24 cellular contexts compared by ENCODE assay signal in genomic region chr4:80295331-80295730, GRCh38. TPM values are rescaled to one million over a fixed set of nuclear protein-coding genes. Genes with fewer than 3 reads are reported as not detected.
"Had no signal": no experiment of that assay in that cellular context is flagged by ENCODE, and none has a peak within 500 bp of the region (broad histone marks: within the 10 kb centered on the region; RNA-seq: fewer than 3 reads in every experiment).

No MANE protein-coding gene starts in this region.

- H3K4me3 ChIP-seq: lower lobe of right lung, thyroid gland had no signal

- H3K27ac ChIP-seq: lower lobe of right lung, thyroid gland had no signal

- H3K4me3 Mint-ChIP-seq: activated CD4-positive, alpha-beta T cell treated with anti-CD3 and anti-CD28 coated beads, Interleukin-2, amount 10 ng/mL, durations not matched to agents 7 days and 5 days; activated naive CD4-positive, alpha-beta T cell treated with anti-CD3 and anti-CD28 coated beads for 36 hours; activated T-cell treated with anti-CD3 and anti-CD28 coated beads, Interleukin-2, amount 50 U/mL, for 4 hours; natural killer cell treated with Interleukin-12 subunit alpha and Interleukin-12 subunit beta and Interleukin-15 and Interleukin-18, amount 100 ng/mL, for 72 hours had no signal

- H3K9me3 Mint-ChIP-seq: activated CD4-positive, alpha-beta T cell treated with anti-CD3 and anti-CD28 coated beads, Interleukin-2, amount 10 ng/mL, durations not matched to agents 7 days and 5 days; activated naive CD4-positive, alpha-beta T cell treated with anti-CD3 and anti-CD28 coated beads for 36 hours; activated T-cell treated with anti-CD3 and anti-CD28 coated beads, Interleukin-2, amount 50 U/mL, for 4 hours; natural killer cell treated with Interleukin-12 subunit alpha and Interleukin-12 subunit beta and Interleukin-15 and Interleukin-18, amount 100 ng/mL, for 72 hours had no signal

- H3K36me3 Mint-ChIP-seq: natural killer cell treated with Interleukin-12 subunit alpha and Interleukin-12 subunit beta and Interleukin-15 and Interleukin-18, amount 100 ng/mL, for 72 hours had no signal

- H3K4me1 Mint-ChIP-seq: activated CD4-positive, alpha-beta T cell treated with anti-CD3 and anti-CD28 coated beads, Interleukin-2, amount 10 ng/mL, durations not matched to agents 7 days and 5 days had no signal

- H3K9me3 ChIP-seq: lower lobe of right lung, thyroid gland had no signal

- H3K27me3 ChIP-seq: thyroid gland had no signal

- H3K27ac Mint-ChIP-seq: activated CD4-positive, alpha-beta T cell treated with anti-CD3 and anti-CD28 coated beads, Interleukin-2, amount 10 ng/mL, durations not matched to agents 7 days and 5 days; activated naive CD4-positive, alpha-beta T cell treated with anti-CD3 and anti-CD28 coated beads for 36 hours; natural killer cell treated with Interleukin-12 subunit alpha and Interleukin-12 subunit beta and Interleukin-15 and Interleukin-18, amount 100 ng/mL, for 72 hours had no signal

- ATAC-seq: activated T-cell treated with anti-CD3 and anti-CD28 coated beads, Interleukin-2, amount 50 U/mL, for 4 hours; left colon; lower lobe of right lung; natural killer cell treated with Interleukin-12 subunit alpha and Interleukin-12 subunit beta and Interleukin-15 and Interleukin-18, amount 100 ng/mL, for 72 hours had no signal

- H3K36me3 ChIP-seq: lower lobe of right lung, thyroid gland had no signal

- FAIRE-seq: frontal cortex had no signal

- DNase-seq: activated CD4-positive, alpha-beta T cell treated with anti-CD3 and anti-CD28 coated beads, Interleukin-2, amount 10 ng/mL, durations not matched to agents 7 days and 5 days; activated CD4-positive, CD25-positive, alpha-beta regulatory T cell; activated CD8-positive, alpha-beta memory T cell treated with anti-CD3 and anti-CD28 coated beads, Interleukin-2, amount 50 U/mL, for 4 hours; activated naive CD4-positive, alpha-beta T cell treated with anti-CD3 and anti-CD28 coated beads for 36 hours; activated T-cell treated with anti-CD3 and anti-CD28 coated beads, Interleukin-2, amount 50 U/mL, for 4 hours; aorta; cerebellar nuclear complex; effector CD4-positive, alpha-beta T cell; hypothalamus; islet precursor cell; left colon; lower lobe of right lung; nucleus accumbens; stimulated activated CD4-positive, alpha-beta T cell treated with anti-CD3 and anti-CD28 coated beads, Interleukin-12 subunit alpha, Interleukin-12 subunit beta, amount 100 ng/mL, for 4 hours; stimulated activated CD4-positive, alpha-beta T cell treated with anti-CD3 and anti-CD28 coated beads, Interleukin-1b, Interleukin-23, amount 100 ng/mL, for 48 hours; stimulated activated CD8-positive, alpha-beta memory T cell treated with anti-CD3 and anti-CD28 coated beads, Interleukin-4, amount 100 ng/mL, for 48 hours; stimulated activated naive CD4-positive, alpha-beta T cell; thyroid gland had no signal

- H3K27me3 Mint-ChIP-seq: activated CD4-positive, alpha-beta T cell treated with anti-CD3 and anti-CD28 coated beads, Interleukin-2, amount 10 ng/mL, durations not matched to agents 7 days and 5 days had no signal

- H3K4me1 ChIP-seq: lower lobe of right lung, thyroid gland had no signal

RNA-seq across cellular contexts. Expression of gene FGF5, which starts 28.9 kb away (rescaled TPM):
- total RNA-seq: activated CD4-positive, alpha-beta T cell treated with anti-CD3 and anti-CD28 coated beads, Interleukin-2, amount 10 ng/mL, durations not matched to agents 7 days and 5 days; activated naive CD4-positive, alpha-beta T cell treated with anti-CD3 and anti-CD28 coated beads for 36 hours; activated T-cell treated with anti-CD3 and anti-CD28 coated beads, Interleukin-2, amount 50 U/mL, for 4 hours; lower lobe of right lung; natural killer cell treated with Interleukin-12 subunit alpha and Interleukin-12 subunit beta and Interleukin-15 and Interleukin-18, amount 100 ng/mL, for 72 hours; posterior vena cava; subcutaneous adipose tissue; thyroid gland had no signal
- polyA plus RNA-seq: aorta, urinary bladder had no signal

RNA-seq across cellular contexts. Expression of gene CFAP299, which starts 40.2 kb away (rescaled TPM):
- total RNA-seq: activated CD4-positive, alpha-beta T cell treated with anti-CD3 and anti-CD28 coated beads, Interleukin-2, amount 10 ng/mL, durations not matched to agents 7 days and 5 days; activated naive CD4-positive, alpha-beta T cell treated with anti-CD3 and anti-CD28 coated beads for 36 hours; activated T-cell treated with anti-CD3 and anti-CD28 coated beads, Interleukin-2, amount 50 U/mL, for 4 hours; aorta; left colon; natural killer cell treated with Interleukin-12 subunit alpha and Interleukin-12 subunit beta and Interleukin-15 and Interleukin-18, amount 100 ng/mL, for 72 hours; posterior vena cava; subcutaneous adipose tissue; urinary bladder had no signal
- polyA plus RNA-seq: aorta, esophagus, urinary bladder had no signal
